ENCODE assay signal across 1 cellular context in genomic region chr2:105398522-105399206, GRCh38.
TF ChIP-seq lines count a peak whose summit lies in the region.

FHL2 (minus strand) TSS chr2:105399051; CDS start chr2:105386516, 12,535 bp downstream.

TF ChIP-seq in K562, 482 proteins besides CTCF, POLR2A, EP300 and RAD21 (continued from another document and continues in another):
- TF ChIP-seq BCLAF1 (IDR thresholded peaks at IDR 0.05; ENCODE audit: borderline replicate concordance in 1 of 2, control insufficient read depth in 1 of 2, low read depth in 2 of 2, low read length in 1 of 2) = no peak
- peak; percentile 91 for TF ChIP-seq POLR2B (IDR thresholded peaks at IDR 0.05; ENCODE audit: low read depth, partially characterized antibody)
- TF ChIP-seq ZFP1 (CRISPR knock-in tag; IDR thresholded peaks at IDR 0.05) = no peak
- TF ChIP-seq YY1 (IDR thresholded peaks at IDR 0.05; ENCODE audit: borderline replicate concordance in 1 of 3, control insufficient read depth in 1 of 3, extremely low read depth in 1 of 3, insufficient read depth in 3 of 3, insufficient read length in 1 of 3, insufficient replicate concordance in 2 of 3, low read depth in 1 of 3, low read length in 2 of 3) = peak in 2 of 3 experiments; percentile 29 to 34
- TF ChIP-seq SNRNP70 (optimal IDR thresholded peaks at IDR 0.05; ENCODE audit: low read depth, low read length) = no peak
- TF ChIP-seq POLR2AphosphoS2 (IDR thresholded peaks at IDR 0.05; ENCODE audit: low read length) = no peak
- TF ChIP-seq FOXM1 (IDR thresholded peaks at IDR 0.05; ENCODE audit: low read depth) = no peak
- TF ChIP-seq FOXM1 (CRISPR knock-in tag; IDR thresholded peaks at IDR 0.05; ENCODE audit: low read depth) = 0 out of 2 replicates have a peak, but pooled peaks have one; percentile 1
- TF ChIP-seq HIVEP1 (CRISPR knock-in tag; IDR thresholded peaks at IDR 0.05) = no peak
- no peak for TF ChIP-seq PHF21A (IDR thresholded peaks at IDR 0.05; ENCODE audit: borderline replicate concordance, low read depth)
- TF ChIP-seq KHSRP (IDR thresholded peaks at IDR 0.05) = no peak
- no peak for TF ChIP-seq MEIS2 (IDR thresholded peaks at IDR 0.05; ENCODE audit: partially characterized antibody)
- TF ChIP-seq FOXK2 (conservative IDR thresholded peaks at IDR 0.05 in 1 of 2, IDR thresholded peaks at IDR 0.05 in 1 of 2; ENCODE audit: low read depth in 2 of 2) = no peak
- TF ChIP-seq KLF1 (tag; IDR thresholded peaks at IDR 0.05) = peak; percentile 92
- no peak for TF ChIP-seq MED1 (CRISPR knock-in tag; IDR thresholded peaks at IDR 0.05; ENCODE audit: borderline replicate concordance)
- TF ChIP-seq GTF3C2 (IDR thresholded peaks at IDR 0.05; ENCODE audit: borderline replicate concordance, extremely low read depth, insufficient read length) = no peak
- no peak for TF ChIP-seq SRSF3 (IDR thresholded peaks at IDR 0.05; ENCODE audit: insufficient read depth, low read length)
- 0 out of 2 replicates have a peak, but pooled peaks have one; percentile 11 for TF ChIP-seq GABPA (tag; conservative IDR thresholded peaks at IDR 0.05; ENCODE audit: low read depth)
- TF ChIP-seq EGR1 (conservative IDR thresholded peaks at IDR 0.05) = 0 out of 2 replicates have a peak, but pooled peaks have one; percentile 5
- no peak for TF ChIP-seq U2AF1 (optimal IDR thresholded peaks at IDR 0.05; ENCODE audit: low read depth, low read length)
- TF ChIP-seq RCOR1 (IDR thresholded peaks at IDR 0.05; ENCODE audit: borderline replicate concordance in 1 of 2, low read depth in 2 of 2, low read length in 2 of 2) = no peak; a peak in 1 of 4 replicates
- TF ChIP-seq HMGN3 (IDR thresholded peaks at IDR 0.05; ENCODE audit: borderline replicate concordance, extremely low read depth, insufficient read length, low read depth, low read length) = peak; percentile 80
- TF ChIP-seq MYC (IDR thresholded peaks at IDR 0.05; ENCODE audit: low read depth, low read length) = peak; percentile 79; the same call in 1 of the 2 replicates
- no peak for TF ChIP-seq MYC (CRISPR knock-in tag; IDR thresholded peaks at IDR 0.05; ENCODE audit: borderline replicate concordance, low read depth)
- TF ChIP-seq PTTG1 (tag; IDR thresholded peaks at IDR 0.05; ENCODE audit: low read depth) = no peak
- TF ChIP-seq NKRF (IDR thresholded peaks at IDR 0.05; ENCODE audit: borderline replicate concordance) = peak; percentile 68; the same call in 1 of the 2 replicates
- TF ChIP-seq PPARD (CRISPR knock-in tag; IDR thresholded peaks at IDR 0.05) = no peak
- TF ChIP-seq ATF1 (CRISPR knock-in tag; IDR thresholded peaks at IDR 0.05) = no peak
- peak; percentile 79 for TF ChIP-seq ATF1 (tag; IDR thresholded peaks at IDR 0.05)
- TF ChIP-seq SAFB (IDR thresholded peaks at IDR 0.05; ENCODE audit: borderline replicate concordance, low read depth, low read length) = no peak
- TF ChIP-seq MBD2 (IDR thresholded peaks at IDR 0.05; ENCODE audit: borderline replicate concordance, low read depth) = peak; percentile 51; the same call in 1 of the 2 replicates
- no peak for TF ChIP-seq ZNF609 (CRISPR knock-in tag; IDR thresholded peaks at IDR 0.05; ENCODE audit: borderline replicate concordance)
- no peak for TF ChIP-seq ARHGAP35 (IDR thresholded peaks at IDR 0.05; ENCODE audit: partially characterized antibody)
- 0 out of 2 replicates have a peak, but pooled peaks have one; percentile 14 for TF ChIP-seq TCF3 (CRISPR knock-in tag; IDR thresholded peaks at IDR 0.05)
- TF ChIP-seq BCOR (IDR thresholded peaks at IDR 0.05) = peak; percentile 49; the same call in 1 of the 2 replicates
- TF ChIP-seq ARID2 (IDR thresholded peaks at IDR 0.05) = no peak
- TF ChIP-seq E2F1 (CRISPR knock-in tag; IDR thresholded peaks at IDR 0.05) = 0 out of 2 replicates have a peak, but pooled peaks have one; percentile 25
- peak in 1 of 2 experiments; percentile 32; a peak in 1 of 4 replicates for TF ChIP-seq ZMIZ1 (IDR thresholded peaks at IDR 0.05; ENCODE audit: low read depth in 2 of 2, low read length in 2 of 2)
- TF ChIP-seq CREM (IDR thresholded peaks at IDR 0.05; ENCODE audit: low read depth) = peak; percentile 78
- TF ChIP-seq DMBX1 (CRISPR knock-in tag; IDR thresholded peaks at IDR 0.05; ENCODE audit: borderline replicate concordance) = no peak
- peak; percentile 49 for TF ChIP-seq E2F8 (IDR thresholded peaks at IDR 0.05; ENCODE audit: low read depth, partially characterized antibody)
